ENCODE assay signal across 22 cellular contexts in the genomic region with DNA sequence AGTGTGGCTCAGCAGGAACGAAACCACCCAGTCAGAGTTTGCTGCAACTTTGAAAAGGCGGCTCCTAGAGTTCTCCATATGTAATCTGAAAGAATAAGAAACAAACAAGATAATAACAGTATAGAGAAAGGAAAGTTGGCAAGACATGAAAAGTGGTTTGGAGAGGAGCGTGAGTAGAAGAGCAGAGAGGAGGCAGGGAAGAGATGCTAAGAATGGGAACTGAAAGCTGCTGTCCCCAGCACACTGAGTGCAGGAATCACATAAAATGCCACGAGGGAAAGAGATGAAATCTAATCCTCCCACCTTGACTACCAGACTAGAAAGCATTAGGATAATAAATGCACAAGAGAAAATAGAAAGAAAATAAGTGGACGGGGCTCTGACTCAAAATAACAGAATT.
"Had no signal": no experiment of that assay in that cellular context is flagged by ENCODE, and none has a peak within 500 bp of the region (broad histone marks: within the 10 kb centered on the region; RNA-seq: fewer than 3 reads in every experiment).

No MANE protein-coding gene starts in this region.

- H3K36me3 ChIP-seq: esophagus muscularis mucosa, tibial artery had no signal

- H3K4me1 Mint-ChIP-seq: activated naive CD8-positive, alpha-beta T cell treated with anti-CD3 and anti-CD28 coated beads for 36 hours; stimulated activated naive CD8-positive, alpha-beta T cell treated with anti-CD3 and anti-CD28 coated beads, Interleukin-15, amount 100 ng/mL, for 72 hours had no signal

- H3K4me3 Mint-ChIP-seq: activated CD4-positive, alpha-beta T cell treated with anti-CD3 and anti-CD28 coated beads, Interleukin-2, amount 10 ng/mL, durations not matched to agents 24 days and 14 days; activated CD8-positive, alpha-beta memory T cell treated with anti-CD3 and anti-CD28 coated beads, Interleukin-2, amount 10 ng/mL, durations not matched to agents 7 days and 5 days; activated CD8-positive, alpha-beta T cell treated with anti-CD3 and anti-CD28 coated beads for 36 hours; activated naive CD8-positive, alpha-beta T cell treated with anti-CD3 and anti-CD28 coated beads for 36 hours; activated T-helper 1 cell treated with anti-CD3 and anti-CD28 coated beads, Interleukin-12 subunit alpha, Interleukin-12 subunit beta, Interleukin-2, Interleukin-4 antibody, amounts not matched to agents 30 ng/mL and 10 ng/mL and 1 ng/mL, durations not matched to agents 14 hours and 24 hours and 36 hours; mesothelial cell of epicardium; naive thymus-derived CD8-positive, alpha-beta T cell; stimulated activated naive CD8-positive, alpha-beta T cell treated with anti-CD3 and anti-CD28 coated beads, Interleukin-15, amount 100 ng/mL, for 72 hours; T-helper 17 cell had no signal

- DNase-seq: activated CD4-positive, alpha-beta T cell treated with anti-CD3 and anti-CD28 coated beads, Interleukin-2, amount 10 ng/mL, durations not matched to agents 24 days and 14 days; activated CD8-positive, alpha-beta memory T cell treated with anti-CD3 and anti-CD28 coated beads, Interleukin-2, amount 10 ng/mL, durations not matched to agents 7 days and 5 days; activated CD8-positive, alpha-beta T cell treated with anti-CD3 and anti-CD28 coated beads for 36 hours; activated naive CD8-positive, alpha-beta T cell treated with anti-CD3 and anti-CD28 coated beads for 36 hours; activated T-cell treated with anti-CD3 and anti-CD28 coated beads for 4 hours; central memory CD4-positive, alpha-beta T cell; effector memory CD4-positive, alpha-beta T cell; glutamatergic neuron; kidney glomerular epithelial cell; left ventricle myocardium superior; mammary epithelial cell; naive thymus-derived CD8-positive, alpha-beta T cell; right cardiac atrium; stimulated activated naive CD8-positive, alpha-beta T cell treated with anti-CD3 and anti-CD28 coated beads, Interleukin-15, amount 100 ng/mL, for 72 hours; T-helper 17 cell; tibial artery had no signal

- H3K4me1 ChIP-seq: esophagus muscularis mucosa, parathyroid adenoma, tibial artery had no signal

- H3K27me3 ChIP-seq: esophagus muscularis mucosa, hepatocyte, tibial artery had no signal

- H3K27ac ChIP-seq: esophagus muscularis mucosa, hepatocyte, parathyroid adenoma, tibial artery had no signal

- H3K27ac Mint-ChIP-seq: activated CD4-positive, alpha-beta T cell treated with anti-CD3 and anti-CD28 coated beads, Interleukin-2, amount 10 ng/mL, durations not matched to agents 24 days and 14 days; activated CD8-positive, alpha-beta memory T cell treated with anti-CD3 and anti-CD28 coated beads, Interleukin-2, amount 10 ng/mL, durations not matched to agents 7 days and 5 days; activated CD8-positive, alpha-beta T cell treated with anti-CD3 and anti-CD28 coated beads for 36 hours; activated naive CD8-positive, alpha-beta T cell treated with anti-CD3 and anti-CD28 coated beads for 36 hours; activated T-helper 1 cell treated with anti-CD3 and anti-CD28 coated beads, Interleukin-12 subunit alpha, Interleukin-12 subunit beta, Interleukin-2, Interleukin-4 antibody, amounts not matched to agents 30 ng/mL and 10 ng/mL and 1 ng/mL, durations not matched to agents 14 hours and 24 hours and 36 hours; mesothelial cell of epicardium; naive thymus-derived CD8-positive, alpha-beta T cell; stimulated activated naive CD8-positive, alpha-beta T cell treated with anti-CD3 and anti-CD28 coated beads, Interleukin-15, amount 100 ng/mL, for 72 hours had no signal

- H2AFZ ChIP-seq: hepatocyte, parathyroid adenoma had no signal

- H3K4me2 ChIP-seq: hepatocyte had no signal

- H3K27me3 Mint-ChIP-seq: activated CD8-positive, alpha-beta T cell treated with anti-CD3 and anti-CD28 coated beads for 36 hours; activated naive CD8-positive, alpha-beta T cell treated with anti-CD3 and anti-CD28 coated beads for 36 hours; naive thymus-derived CD8-positive, alpha-beta T cell; T-helper 17 cell had no signal

- ATAC-seq: activated CD8-positive, alpha-beta memory T cell treated with anti-CD3 and anti-CD28 coated beads, Interleukin-2, amount 10 ng/mL, durations not matched to agents 7 days and 5 days; activated CD8-positive, alpha-beta T cell treated with anti-CD3 and anti-CD28 coated beads for 36 hours; left ventricle myocardium superior; naive thymus-derived CD8-positive, alpha-beta T cell; right cardiac atrium; stimulated activated naive CD8-positive, alpha-beta T cell treated with anti-CD3 and anti-CD28 coated beads, Interleukin-15, amount 100 ng/mL, for 72 hours; T-helper 17 cell had no signal

- H3K9me3 Mint-ChIP-seq: activated CD8-positive, alpha-beta T cell treated with anti-CD3 and anti-CD28 coated beads for 36 hours; activated naive CD8-positive, alpha-beta T cell treated with anti-CD3 and anti-CD28 coated beads for 36 hours; activated T-helper 1 cell treated with anti-CD3 and anti-CD28 coated beads, Interleukin-12 subunit alpha, Interleukin-12 subunit beta, Interleukin-2, Interleukin-4 antibody, amounts not matched to agents 30 ng/mL and 10 ng/mL and 1 ng/mL, durations not matched to agents 14 hours and 24 hours and 36 hours; immature natural killer cell had no signal

- H3K4me3 ChIP-seq: esophagus muscularis mucosa, hepatocyte, tibial artery had no signal

- H3K36me3 Mint-ChIP-seq: activated naive CD8-positive, alpha-beta T cell treated with anti-CD3 and anti-CD28 coated beads for 36 hours; mesothelial cell of epicardium had no signal

- H3K79me2 ChIP-seq: hepatocyte, parathyroid adenoma had no signal
